In the genomic region with DNA sequence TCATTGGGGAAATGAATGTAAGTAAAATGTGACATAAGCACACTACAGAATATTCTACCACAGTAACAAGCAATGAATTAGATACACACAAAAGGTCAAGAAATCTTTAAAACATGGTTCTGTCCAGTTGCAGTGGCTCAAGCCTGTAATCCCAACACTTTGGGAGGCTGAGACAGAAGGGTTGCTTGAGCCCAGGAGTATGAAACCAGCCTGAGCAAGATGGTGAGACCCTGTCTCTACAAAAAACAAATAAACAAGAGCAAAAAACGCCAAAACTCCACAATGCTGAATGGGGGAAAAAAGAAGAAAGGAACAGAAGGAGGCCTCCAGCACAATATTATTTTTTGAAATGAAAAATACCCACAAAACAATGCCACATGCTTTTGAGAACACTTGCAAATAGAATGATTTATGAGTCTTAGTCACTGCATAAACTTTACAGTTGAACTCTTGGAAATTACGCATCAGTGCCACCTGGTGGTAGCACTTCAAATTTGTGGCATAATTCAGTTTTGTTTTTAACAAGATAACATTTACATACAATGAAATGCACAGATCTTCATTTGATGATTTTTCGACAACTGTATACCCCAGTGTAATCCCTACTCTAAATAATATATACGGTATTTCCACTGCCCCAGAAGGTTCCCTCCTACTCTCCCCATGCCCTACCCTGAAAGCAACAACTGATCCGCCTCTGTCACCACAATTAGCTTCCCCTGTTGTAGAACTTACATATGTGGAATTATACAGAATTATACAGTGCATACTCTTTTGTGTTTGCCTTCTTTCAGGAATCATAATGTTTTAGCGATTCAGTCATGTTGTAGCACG, we compare ENCODE assay signal across 9 cellular contexts. TPM values are rescaled to one million over a fixed set of nuclear protein-coding genes. Genes with fewer than 3 reads are reported as not detected.
DNase-seq lines count a peak whose midpoint lies in the region; ATAC-seq lines count a peak whose summit lies in the region.
"Had no signal": no experiment of that assay in that cellular context is flagged by ENCODE, and none has a peak within 500 bp of the region (broad histone marks: within the 10 kb centered on the region; RNA-seq: fewer than 3 reads in every experiment).

No MANE protein-coding gene starts in this region.

- no peaks in the 10 kb centered on the region for H3K36me3 ChIP-seq in Karpas-422 (ENCODE audit: insufficient read depth, low read length)

- no peaks in the 10 kb centered on the region for H3K9me3 ChIP-seq in Karpas-422 (ENCODE audit: low read length)

- no peak overlapping the region for H3K4me2 ChIP-seq in Karpas-422 (ENCODE audit: low read depth, low read length, poor library complexity, severe bottlenecking)

- no peak overlapping the region for H3K4me3 ChIP-seq in Karpas-422 (ENCODE audit: low read length)

- no peak overlapping the region for H3K9ac ChIP-seq in Karpas-422 (ENCODE audit: low read length)

- no peaks in the 10 kb centered on the region for H3K9me2 ChIP-seq in Karpas-422 (replicated peaks; ENCODE audit: insufficient read depth, low read length)

- H3K79me2 ChIP-seq in Karpas-422 (ENCODE audit: low read length), result no peaks in the 10 kb centered on the region

- no peaks in the 10 kb centered on the region for H4K20me1 ChIP-seq in Karpas-422 (ENCODE audit: insufficient read depth, low read depth, low read length)

- ATAC-seq in HG03442 (IDR thresholded peaks at IDR 0.05; ENCODE audit: unreplicated experiment), result no peak

- no peaks in the 10 kb centered on the region for H3K27me3 ChIP-seq in Karpas-422 (ENCODE audit: low read length)

- no peak overlapping the region for H3K27ac ChIP-seq in Karpas-422 (ENCODE audit: low read length)
- H3K27ac ChIP-seq: epithelial cell of prostate had no signal

- H2AFZ ChIP-seq in Karpas-422 (ENCODE audit: low read length), result no peak overlapping the region

- DNase-seq in EL, result peak; percentile 76
- DNase-seq in Karpas-422, result peak; percentile 87
- DNase-seq in SK-N-DZ (ENCODE audit: low spot score), result peak; percentile 68
- DNase-seq in activated naive CD4-positive, alpha-beta T cell (lab: John Stamatoyannopoulos, UW), result peak in 3 of 4 experiments; percentile 11 to 49 (median 43)
- peak; percentile 57 for DNase-seq in globus pallidus (ENCODE audit: low spot score)
- DNase-seq in renal cortical epithelial cell (ENCODE audit: low read depth), result peak; percentile 87
- no peak for DNase-seq in NCI-H187 treated with DMSO at 0.1 percent for 48 hours (lab: John Stamatoyannopoulos, UW)

- H3K4me1 ChIP-seq in Karpas-422 (ENCODE audit: low read length), result no peaks in the 10 kb centered on the region; the same call in 1 of the 2 replicates

RNA-seq across cellular contexts. Expression of gene SPINK4, which starts 14.4 kb away (rescaled TPM):
- total RNA-seq in Karpas-422 (2014; rRNA removed; shearing (Covaris generic); ENCODE audit: low replicate concordance), result not detected in 2 replicates
- polyA plus RNA-seq in SK-N-DZ (2014; cell fraction: cytosol; rRNA removed), result not detected in 2 replicates
- not detected in 2 replicates for polyA plus RNA-seq in SK-N-DZ (2014; cell fraction: nucleus; rRNA removed)
- total RNA-seq in renal cortical epithelial cell, result not detected in 2 replicates

RNA-seq across cellular contexts. Expression of gene BAG1, which starts 39.0 kb away (rescaled TPM):
- total RNA-seq in Karpas-422 (2014; rRNA removed; shearing (Covaris generic); ENCODE audit: low replicate concordance), result 55.6 and 111 TPM in 2 replicates
- 115 and 124 TPM in 2 replicates for polyA plus RNA-seq in SK-N-DZ (2014; cell fraction: cytosol; rRNA removed)
- 66.0 and 71.5 TPM in 2 replicates for polyA plus RNA-seq in SK-N-DZ (2014; cell fraction: nucleus; rRNA removed)
- 14.4 and 50.9 TPM in 2 replicates for total RNA-seq in renal cortical epithelial cell

RNA-seq across cellular contexts. Expression of gene CHMP5, which starts 39.3 kb away (rescaled TPM):
- total RNA-seq in Karpas-422 (2014; rRNA removed; shearing (Covaris generic); ENCODE audit: low replicate concordance), result 53.4 and 57.1 TPM in 2 replicates
- 175 and 178 TPM in 2 replicates for polyA plus RNA-seq in SK-N-DZ (2014; cell fraction: cytosol; rRNA removed)
- 64.1 and 123 TPM in 2 replicates for polyA plus RNA-seq in SK-N-DZ (2014; cell fraction: nucleus; rRNA removed)
- total RNA-seq in renal cortical epithelial cell, result 161 and 196 TPM in 2 replicates

RNA-seq across cellular contexts. Expression of gene B4GALT1, which starts 58.4 kb away (rescaled TPM):
- 4.0 and 6.9 TPM in 2 replicates for total RNA-seq in Karpas-422 (2014; rRNA removed; shearing (Covaris generic); ENCODE audit: low replicate concordance)
- 2.3 and 2.7 TPM in 2 replicates for polyA plus RNA-seq in SK-N-DZ (2014; cell fraction: cytosol; rRNA removed)
- polyA plus RNA-seq in SK-N-DZ (2014; cell fraction: nucleus; rRNA removed), result 1.3 and 2.3 TPM in 2 replicates
- total RNA-seq in renal cortical epithelial cell, result 37.7 and 113 TPM in 2 replicates
